1 cellular context compared by ENCODE assay signal in the genomic region with DNA sequence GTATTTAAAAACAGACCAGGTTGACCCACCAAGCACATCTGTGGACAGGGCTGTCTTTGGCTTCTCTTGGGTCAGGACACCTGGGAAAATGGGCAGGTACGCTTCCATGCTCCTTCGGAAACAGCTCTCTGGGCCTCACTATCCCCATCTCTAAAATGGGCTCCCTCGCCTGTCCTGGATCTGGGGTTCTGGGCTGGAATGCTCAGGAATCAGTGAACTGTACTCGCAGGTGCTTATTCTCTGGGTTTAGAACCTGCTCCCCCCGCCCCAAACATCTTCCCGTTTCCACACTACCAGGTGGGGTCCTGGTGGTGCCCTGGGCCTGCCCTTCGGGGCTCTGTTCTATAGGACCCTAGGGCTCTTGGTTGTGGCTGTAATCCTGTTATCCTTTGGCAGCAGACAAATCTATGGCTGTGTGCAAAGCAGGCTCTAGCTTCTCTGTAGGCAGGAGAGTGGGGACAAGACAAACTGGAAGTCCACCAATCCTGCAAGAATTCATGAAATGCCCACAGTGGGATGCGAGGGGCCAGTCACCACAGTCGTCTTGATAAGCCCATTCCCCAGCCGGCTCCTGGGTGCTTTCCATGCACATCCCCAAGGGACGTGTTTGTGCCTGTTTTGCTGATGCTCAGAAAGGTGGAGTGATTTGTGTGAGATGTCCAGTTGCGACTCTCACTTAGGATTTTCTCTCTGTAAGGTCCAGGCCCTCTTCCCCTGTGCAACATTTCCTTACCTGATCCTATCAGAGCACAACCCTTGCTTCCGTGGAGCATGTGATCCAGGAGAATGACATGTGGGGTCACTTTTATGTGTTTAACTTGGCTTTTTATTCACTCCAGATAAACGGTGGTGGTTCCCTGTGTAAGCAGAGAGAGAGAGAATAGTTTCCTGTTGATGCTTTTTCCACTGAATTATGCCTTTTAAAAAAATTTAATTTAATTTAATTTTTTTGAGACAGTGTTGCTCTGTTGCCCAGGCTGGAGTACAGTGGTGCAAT.
TF ChIP-seq lines count a peak whose summit lies in the region.

No MANE protein-coding gene starts in this region.

TF ChIP-seq in HCT116, 20 proteins besides CTCF, POLR2A, EP300 and RAD21 (continued from another document):
- TF ChIP-seq, protein P1, sequence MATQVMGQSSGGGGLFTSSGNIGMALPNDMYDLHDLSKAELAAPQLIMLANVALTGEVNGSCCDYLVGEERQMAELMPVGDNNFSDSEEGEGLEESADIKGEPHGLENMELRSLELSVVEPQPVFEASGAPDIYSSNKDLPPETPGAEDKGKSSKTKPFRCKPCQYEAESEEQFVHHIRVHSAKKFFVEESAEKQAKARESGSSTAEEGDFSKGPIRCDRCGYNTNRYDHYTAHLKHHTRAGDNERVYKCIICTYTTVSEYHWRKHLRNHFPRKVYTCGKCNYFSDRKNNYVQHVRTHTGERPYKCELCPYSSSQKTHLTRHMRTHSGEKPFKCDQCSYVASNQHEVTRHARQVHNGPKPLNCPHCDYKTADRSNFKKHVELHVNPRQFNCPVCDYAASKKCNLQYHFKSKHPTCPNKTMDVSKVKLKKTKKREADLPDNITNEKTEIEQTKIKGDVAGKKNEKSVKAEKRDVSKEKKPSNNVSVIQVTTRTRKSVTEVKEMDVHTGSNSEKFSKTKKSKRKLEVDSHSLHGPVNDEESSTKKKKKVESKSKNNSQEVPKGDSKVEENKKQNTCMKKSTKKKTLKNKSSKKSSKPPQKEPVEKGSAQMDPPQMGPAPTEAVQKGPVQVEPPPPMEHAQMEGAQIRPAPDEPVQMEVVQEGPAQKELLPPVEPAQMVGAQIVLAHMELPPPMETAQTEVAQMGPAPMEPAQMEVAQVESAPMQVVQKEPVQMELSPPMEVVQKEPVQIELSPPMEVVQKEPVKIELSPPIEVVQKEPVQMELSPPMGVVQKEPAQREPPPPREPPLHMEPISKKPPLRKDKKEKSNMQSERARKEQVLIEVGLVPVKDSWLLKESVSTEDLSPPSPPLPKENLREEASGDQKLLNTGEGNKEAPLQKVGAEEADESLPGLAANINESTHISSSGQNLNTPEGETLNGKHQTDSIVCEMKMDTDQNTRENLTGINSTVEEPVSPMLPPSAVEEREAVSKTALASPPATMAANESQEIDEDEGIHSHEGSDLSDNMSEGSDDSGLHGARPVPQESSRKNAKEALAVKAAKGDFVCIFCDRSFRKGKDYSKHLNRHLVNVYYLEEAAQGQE (IDR thresholded peaks at IDR 0.05; ENCODE audit: low read depth): no peak
